8 cellular contexts compared by ENCODE assay signal in genomic region chr10:61902448-61903183, GRCh38. TPM values are rescaled to one million over a fixed set of nuclear protein-coding genes. Genes with fewer than 3 reads are reported as not detected.
DNase-seq lines count a peak whose midpoint lies in the region; ATAC-seq, FAIRE-seq and TF ChIP-seq lines count a peak whose summit lies in the region.

No MANE protein-coding gene starts in this region.

- intact Hi-C loops in K562 (cut with micrococcal nuclease) (loop anchor here (5.0 kb wide), 3 partner anchors 65 to 170 kb away; no protein-coding TSS in a partner anchor), sciatic nerve (cut with DNase I) (no loop called here)

- no peak for TF ChIP-seq POLR2A in K562 (conservative IDR thresholded peaks at IDR 0.05)

- peaks cover 39% of the 10 kb centered on the region for H3K4me1 ChIP-seq in KMS-11 (ENCODE audit: low read depth, poor library complexity, severe bottlenecking)
- H3K4me1 ChIP-seq in K562 (replicated peaks in 1 of 2; ENCODE audit: control insufficient read depth in 2 of 2, insufficient read depth in 2 of 2, low read length in 2 of 2) = peaks cover 6 to 17% of the 10 kb centered on the region in 2 experiments
- H3K4me1 ChIP-seq in iPS-15b (ENCODE audit: control insufficient read depth, insufficient read depth, low read length) = peaks cover 12% of the 10 kb centered on the region

- no peaks in the 10 kb centered on the region for H3K9me3 Mint-ChIP-seq in T-helper 2 cell treated with Interferon-gamma antibody and Interleukin-4, amounts not matched to agents 5 μg/mL and 100 μg/mL, for 36 hours

- H2AFZ ChIP-seq in KMS-11 (ENCODE audit: low read depth) (peak overlapping the region; percentile 82), K562 (ENCODE audit: low read depth, low read length) (peak overlapping the region; percentile 87)

- peak; percentile 57 for DNase-seq in A172 (ENCODE audit: low spot score)
- peak; percentile 55 for DNase-seq in GM13977 (ENCODE audit: low spot score)
- DNase-seq in T-helper 2 cell treated with Interferon-gamma antibody and Interleukin-4, amounts not matched to agents 5 μg/mL and 100 μg/mL, for 36 hours (ENCODE audit: low spot score) = peak; percentile 49
- peak; percentile 40 to 76 (median 52) for DNase-seq in K562 (ENCODE audit: extremely low read depth in 1 of 4, low spot score in 3 of 4)
- DNase-seq in sciatic nerve (ENCODE audit: low spot score) = peak; percentile 75
- no peak for DNase-seq in GF-D8 (lab: John Stamatoyannopoulos, UW)

- H3K9me3 ChIP-seq in K562 (replicated peaks; ENCODE audit: control insufficient read depth, insufficient read depth, low read depth, low read length) (no peaks in the 10 kb centered on the region), iPS-15b (ENCODE audit: control insufficient read depth, insufficient read depth, low read length) (no peaks in the 10 kb centered on the region)

- no peaks in the 10 kb centered on the region for H3K9me1 ChIP-seq in K562 (ENCODE audit: control insufficient read depth, insufficient read depth, low read length)

- no peaks in the 10 kb centered on the region for H3K27me3 ChIP-seq in KMS-11 (ENCODE audit: insufficient read depth, low read depth)
- H3K27me3 ChIP-seq in K562 (ENCODE audit: control insufficient read depth in 2 of 2, insufficient read depth in 2 of 2, low read length in 2 of 2) = no peaks in the 10 kb centered on the region
- H3K27me3 ChIP-seq in iPS-15b (ENCODE audit: control insufficient read depth, insufficient read depth, low read length) = peaks cover 37% of the 10 kb centered on the region

- H3K4me1 Mint-ChIP-seq in T-helper 2 cell treated with Interferon-gamma antibody and Interleukin-4, amounts not matched to agents 5 μg/mL and 100 μg/mL, for 36 hours (ENCODE audit: low read depth) = peaks cover 43% of the 10 kb centered on the region

- no TSS peak for BruUV-seq in K562 (replicated peaks; lab: Mats Ljungman, UMichigan)

- no peaks in the 10 kb centered on the region for H3K79me2 ChIP-seq in KMS-11 (ENCODE audit: insufficient read depth, low read depth)
- H3K79me2 ChIP-seq in K562 (ENCODE audit: control insufficient read depth, insufficient read depth, low read length) = no peaks in the 10 kb centered on the region

- POLR2A ChIA-PET in K562 (lab: Yijun Ruan, JAX) = interaction anchor here (0.6 to 0.9 kb wide), 6 partner anchors 8 to 414 kb away, joined by 3 to 5 read pairs (median 4); no protein-coding TSS in a partner anchor

- peak overlapping the region; percentile 94 for H3K4me3 Mint-ChIP-seq in T-helper 2 cell treated with Interferon-gamma antibody and Interleukin-4, amounts not matched to agents 5 μg/mL and 100 μg/mL, for 36 hours

- in situ Hi-C loops in GM13977 (cut with MboI; ENCODE audit: low pct_unique_long_range_greater_than_20kb, low sequenced_read_pairs, unreplicated experiment) = loop anchor here (10.0 to 25.0 kb wide), 2 partner anchors 112 to 335 kb away; no protein-coding TSS in a partner anchor
- in situ Hi-C loops in K562 (cut with MboI) = no loop called here

- no peaks in the 10 kb centered on the region for H3K27me3 Mint-ChIP-seq in T-helper 2 cell treated with Interferon-gamma antibody and Interleukin-4, amounts not matched to agents 5 μg/mL and 100 μg/mL, for 36 hours (ENCODE audit: low read depth)

- CTCF ChIA-PET in K562 (lab: Yijun Ruan, JAX; ENCODE audit: low intra/inter-chr PET ratio) = no interaction called here

- H4K20me1 ChIP-seq in KMS-11 (ENCODE audit: insufficient read depth) (no peaks in the 10 kb centered on the region), K562 (replicated peaks; ENCODE audit: control insufficient read depth, insufficient read depth, low read length) (no peaks in the 10 kb centered on the region)

- no peak for TF ChIP-seq EP300 in K562 (IDR thresholded peaks at IDR 0.05; ENCODE audit: low read length)

- peak overlapping the region; percentile 98 for H3K27ac Mint-ChIP-seq in T-helper 2 cell treated with Interferon-gamma antibody and Interleukin-4, amounts not matched to agents 5 μg/mL and 100 μg/mL, for 36 hours

- H3K27ac ChIP-seq in KMS-11 (peak overlapping the region; percentile 21; the same call in 1 of the 2 replicates), K562 (ENCODE audit: extremely low read depth, low read depth, low read length) (peak overlapping the region; percentile 15; the same call in 2 of the 3 replicates)

- peak; percentile 67 for ATAC-seq in K562
- peak; percentile 68 for ATAC-seq in sciatic nerve

- WGBS in K562 (ENCODE audit: insufficient coverage, low coverage, missing lambda C conversion rate) = 2% methylated on average over 22 of the region's 24 CpGs

- peaks cover 12% of the 10 kb centered on the region for H3K36me3 Mint-ChIP-seq in T-helper 2 cell treated with Interferon-gamma antibody and Interleukin-4, amounts not matched to agents 5 μg/mL and 100 μg/mL, for 36 hours (ENCODE audit: low read depth)

- H3K4me2 ChIP-seq in KMS-11 = peak overlapping the region; percentile 97
- peak overlapping the region; percentile 98 for H3K4me2 ChIP-seq in K562 (ENCODE audit: insufficient read depth, low read length)

- peak overlapping the region; percentile 37; the same call in 1 of the 2 replicates for H3K9ac ChIP-seq in KMS-11
- peak overlapping the region; percentile 66; a peak in 3 of 4 replicates for H3K9ac ChIP-seq in K562 (ENCODE audit: insufficient read depth in 1 of 2, low read depth in 2 of 2, low read length in 2 of 2)
- H3K9ac ChIP-seq in iPS-15b (ENCODE audit: low read depth, low read length) = no peak overlapping the region

- peak; percentile 88 for FAIRE-seq in K562 (lab: Jason Lieb, UNC)

- H3K4me3 ChIP-seq in KMS-11 (IDR thresholded peaks at IDR 0.05; ENCODE audit: insufficient read depth, low read depth, low read length) (peak overlapping the region; percentile 41), K562 (peak overlapping the region; percentile 51), iPS-15b (ENCODE audit: low read depth, low read length) (peak overlapping the region; percentile 61)

- H3K36me3 ChIP-seq in KMS-11 (ENCODE audit: insufficient read depth) = no peaks in the 10 kb centered on the region
- H3K36me3 ChIP-seq in K562 (ENCODE audit: control insufficient read depth, insufficient read depth, low read length) = no peaks in the 10 kb centered on the region
- no peaks in the 10 kb centered on the region for H3K36me3 ChIP-seq in iPS-15b (ENCODE audit: control insufficient read depth, insufficient read depth, low read length)

- TF ChIP-seq RAD21 in K562 (CRISPR knock-in tag; conservative IDR thresholded peaks at IDR 0.05 in 1 of 2, IDR thresholded peaks at IDR 0.05 in 1 of 2) = peak; percentile 17 to 67; a peak in 2 of 4 replicates

- peak; percentile 50 for TF ChIP-seq CTCF in GM13977 (IDR thresholded peaks at IDR 0.05; ENCODE audit: extremely low read depth, insufficient read depth, missing control alignments)
- no peak for TF ChIP-seq CTCF in KMS-11 (conservative IDR thresholded peaks at IDR 0.05; ENCODE audit: low read depth, low read length)
- peak; percentile 26 to 53 (median 36); a peak in 2 of 6 replicates for TF ChIP-seq CTCF in K562 (IDR thresholded peaks at IDR 0.05 in 2 of 3, conservative IDR thresholded peaks at IDR 0.05 in 1 of 3; ENCODE audit: insufficient read depth in 2 of 3, low read depth in 1 of 3, low read length in 3 of 3)

TF ChIP-seq in K562, 482 proteins besides CTCF, POLR2A, EP300 and RAD21 (continues in another document):
- TF ChIP-seq MIER1 (IDR thresholded peaks at IDR 0.05; ENCODE audit: low read depth) = peak; percentile 48; the same call in 1 of the 2 replicates
- no peak for TF ChIP-seq U2AF1 (optimal IDR thresholded peaks at IDR 0.05; ENCODE audit: low read depth, low read length)
- TF ChIP-seq ZNF695 (CRISPR knock-in tag; IDR thresholded peaks at IDR 0.05) = no peak
- TF ChIP-seq SMARCA5 (IDR thresholded peaks at IDR 0.05) = peak; percentile 56; the same call in 1 of the 2 replicates
- TF ChIP-seq PYGO2 (tag; IDR thresholded peaks at IDR 0.05) = no peak

RNA-seq across cellular contexts. Expression of gene ARID5B, which starts 1.1 kb away (rescaled TPM):
- total RNA-seq in A172 (2014; rRNA removed; shearing (Covaris generic)) = 17.6 and 18.0 TPM in 2 replicates
- total RNA-seq in K562 (2011; cell fraction: chromatin; rRNA removed; ENCODE audit: low replicate concordance) = 12.6 and 16.5 TPM in 2 replicates
- 6.3 and 6.4 TPM in 2 replicates for total RNA-seq in K562 (2011; cell fraction: nucleolus; rRNA removed)
- 7.4 and 9.8 TPM in 2 replicates for total RNA-seq in K562 (2011; cell fraction: nucleoplasm; rRNA removed)
- 1.4 and 2.1 TPM in 2 replicates for total RNA-seq in K562 (2014; rRNA removed)
- 0.80 and 1.3 TPM in 2 replicates for total RNA-seq in K562 (2014; rRNA removed; fragmentation: Illumina TruSeq; extraction: Trizol)
- total RNA-seq in K562 (2015; rRNA removed; fragmentation: Illumina TruSeq; extraction: Trizol) = 0.80 and 0.90 TPM in 2 replicates
- 1.2 and 1.6 TPM in 2 replicates for total RNA-seq in K562 (2021)
- polyA plus RNA-seq in K562 (2011; rRNA removed) = 0.57 and 1.5 TPM in 2 replicates
- 0.43 and 1.3 TPM in 2 replicates for polyA plus RNA-seq in K562 (2011; cell fraction: cytosol; rRNA removed)
- polyA plus RNA-seq in K562 (2011; cell fraction: nucleus; rRNA removed) = 1.2 and 3.5 TPM in 2 replicates
- 0.61 and 0.71 TPM in 2 replicates for polyA plus RNA-seq in K562 (2012)
- polyA plus RNA-seq in K562 (2014; fragmentation: Illumina TruSeq; extraction: Trizol) = 0.64 and 0.73 TPM in 2 replicates
- polyA plus RNA-seq in K562 (2014; fragmentation: Nextera tagmentation; extraction: Ambion mirVana) = 1 to 10 TPM in 1 of 2 experiments, under 1 TPM in 1; 0.62 to 1.3 TPM
- polyA plus RNA-seq in K562 (2014; rRNA removed) = 0.48 and 0.58 TPM in 2 replicates
- 4.2 and 11.6 TPM in 2 replicates for polyA minus RNA-seq in K562 (2011; rRNA and poly(A)+ RNA removed)
- 2.6 and 3.0 TPM in 2 replicates for polyA minus RNA-seq in K562 (2011; cell fraction: cytosol; rRNA and poly(A)+ RNA removed)
- polyA minus RNA-seq in K562 (2011; cell fraction: nucleus; rRNA and poly(A)+ RNA removed) = 7.7 and 12.4 TPM in 2 replicates
- 63.8 TPM for total RNA-seq in sciatic nerve
